Comparison of ENCODE assay signal across 28 cellular contexts in the genomic region with DNA sequence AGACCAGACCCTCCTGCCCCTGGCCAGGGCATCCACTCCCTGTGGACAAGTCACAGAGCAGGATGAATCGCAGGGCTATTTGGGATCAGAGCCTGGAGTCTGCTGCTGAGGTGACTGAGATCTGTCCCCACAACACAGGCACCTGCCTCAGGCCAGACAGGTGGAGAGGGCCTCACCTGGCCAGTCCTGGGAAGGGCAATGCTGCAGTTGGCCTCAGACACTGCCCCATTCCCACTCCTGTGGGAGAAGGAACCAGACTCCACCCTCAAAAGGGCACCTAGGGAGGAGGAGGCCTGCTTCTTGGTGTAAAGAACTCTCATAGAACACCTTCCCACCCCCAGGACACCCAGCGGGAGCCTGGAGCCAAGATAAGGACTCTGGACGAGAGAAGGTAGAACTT. TPM values are rescaled to one million over a fixed set of nuclear protein-coding genes. Genes with fewer than 3 reads are reported as not detected.
DNase-seq lines count a peak whose midpoint lies in the region; ATAC-seq and TF ChIP-seq lines count a peak whose summit lies in the region.
"Had no signal": no experiment of that assay in that cellular context is flagged by ENCODE, and none has a peak within 500 bp of the region (broad histone marks: within the 10 kb centered on the region; RNA-seq: fewer than 3 reads in every experiment).

No MANE protein-coding gene starts in this region.

- H3K4me1 ChIP-seq in MM.1S (ENCODE audit: low read length) = peaks cover 15% of the 10 kb centered on the region
- no peaks in the 10 kb centered on the region for H3K4me1 ChIP-seq in spleen
- peaks cover 20% of the 10 kb centered on the region for H3K4me1 ChIP-seq in body of pancreas
- H3K4me1 ChIP-seq: breast epithelium, tibial artery had no signal

- H3K9me3 ChIP-seq in MM.1S (replicated peaks; ENCODE audit: insufficient read depth, low read length) = no peaks in the 10 kb centered on the region
- H3K9me3 ChIP-seq in spleen = no peaks in the 10 kb centered on the region
- H3K9me3 ChIP-seq in body of pancreas = no peaks in the 10 kb centered on the region
- H3K9me3 ChIP-seq: breast epithelium, Peyer's patch, prostate gland, right lobe of liver had no signal

- H3K79me2 ChIP-seq in MM.1S (ENCODE audit: low read length) = no peaks in the 10 kb centered on the region

- H3K27me3 ChIP-seq in MM.1S (replicated peaks; ENCODE audit: insufficient read depth, low read length) (no peaks in the 10 kb centered on the region), spleen (replicated peaks in 1 of 7) (no peaks in the 10 kb centered on the region), body of pancreas (no peaks in the 10 kb centered on the region)
- H3K27me3 ChIP-seq: breast epithelium, Peyer's patch, right lobe of liver, tibial artery had no signal

- WGBS in spleen, 5 donors = 73 to 81% (median 79%) methylated on average over 3 of the region's 3 CpGs
- WGBS in body of pancreas, 2 donors = 79 to 88% methylated on average over 2 to 3 of the region's 3 CpGs

- H3K27ac ChIP-seq in MM.1S (ENCODE audit: low read length) = peak overlapping the region; percentile 83
- H3K27ac ChIP-seq in spleen = no peak overlapping the region
- H3K27ac ChIP-seq in body of pancreas = no peak overlapping the region
- H3K27ac ChIP-seq: breast epithelium, Peyer's patch, right lobe of liver, tibial artery, WERI-Rb-1 had no signal

- H3K4me2 ChIP-seq in MM.1S (ENCODE audit: low read depth, low read length) = peak overlapping the region; percentile 56

- peaks cover 10% of the 10 kb centered on the region; the same call in 1 of the 2 replicates for H3F3A ChIP-seq in MM.1S (ENCODE audit: insufficient read depth, low read length)

- H2AFZ ChIP-seq in MM.1S (ENCODE audit: low read length) = peak overlapping the region; percentile 84

- H3K36me3 ChIP-seq in MM.1S (replicated peaks; ENCODE audit: insufficient read depth, low read length) = no peaks in the 10 kb centered on the region
- no peaks in the 10 kb centered on the region for H3K36me3 ChIP-seq in spleen
- no peaks in the 10 kb centered on the region for H3K36me3 ChIP-seq in body of pancreas (replicated peaks in 1 of 2; ENCODE audit: insufficient read depth in 1 of 2, low read depth in 2 of 2)
- H3K36me3 ChIP-seq: breast epithelium, Peyer's patch, prostate gland, right lobe of liver, tibial artery, WERI-Rb-1 had no signal

- DNase-seq in DMS53 treated with DMSO at 0.1 percent for 48 hours (lab: John Stamatoyannopoulos, UW; ENCODE audit: unreplicated experiment) = peak; percentile 57
- no peak for DNase-seq in MM.1S
- DNase-seq in islet precursor cell = peak; percentile 66
- peak; percentile 22 for DNase-seq in spleen
- no peak for DNase-seq in NCI-H524 (lab: John Stamatoyannopoulos, UW)
- no peak for DNase-seq in body of pancreas
- DNase-seq in NCI-H2171 treated with DMSO at 0.1 percent for 48 hours (lab: John Stamatoyannopoulos, UW) = no peak
- DNase-seq in glomerular visceral epithelial cell (ENCODE audit: extremely low spot score) = no peak
- DNase-seq: activated CD4-positive, alpha-beta T cell treated with anti-CD3 and anti-CD28 coated beads for 4 hours; activated CD8-positive, alpha-beta T cell treated with anti-CD3 and anti-CD28 coated beads, Interleukin-2, amount 10 ng/mL, durations not matched to agents 7 days and 5 days; activated T-cell treated with anti-CD3 and anti-CD28 coated beads for 4 hours; DND-41; hypothalamus; immature natural killer cell; KG1; NCI-H1417 treated with DMSO at 0.1 percent for 48 hours; NCI-H2081 treated with DMSO at 0.1 percent for 48 hours; NCI-H226; SHP77 treated with DMSO at 0.1 percent for 48 hours; T-helper 9 cell; tibial artery; WERI-Rb-1 had no signal

- no peak overlapping the region for H3K4me3 ChIP-seq in MM.1S (ENCODE audit: low read length)
- no peak overlapping the region for H3K4me3 ChIP-seq in spleen
- H3K4me3 ChIP-seq in body of pancreas = no peak overlapping the region
- H3K4me3 ChIP-seq: breast epithelium, Peyer's patch, prostate gland, right lobe of liver, tibial artery had no signal

- TF ChIP-seq POLR2A in spleen (IDR thresholded peaks at IDR 0.05) (no peak), body of pancreas (IDR thresholded peaks at IDR 0.05) (no peak)

- H3K9me2 ChIP-seq in MM.1S (replicated peaks; ENCODE audit: insufficient read depth, low read length) = no peaks in the 10 kb centered on the region

- ATAC-seq in body of pancreas = no peak
- ATAC-seq: activated CD8-positive, alpha-beta T cell treated with anti-CD3 and anti-CD28 coated beads, Interleukin-2, amount 10 ng/mL, durations not matched to agents 7 days and 5 days; left lobe of liver; right lobe of liver had no signal

- no peaks in the 10 kb centered on the region for H4K20me1 ChIP-seq in MM.1S (ENCODE audit: insufficient read depth, low read length)

- intact Hi-C loops in spleen (cut with DNase I; ENCODE audit: low total_unique reads) = no loop called here
- intact Hi-C loops in body of pancreas (cut with DNase I) = no loop called here

- TF ChIP-seq CTCF in MM.1S (IDR thresholded peaks at IDR 0.05; ENCODE audit: low read length) = no peak
- TF ChIP-seq CTCF in spleen (IDR thresholded peaks at IDR 0.05 in 8 of 11, conservative IDR thresholded peaks at IDR 0.05 in 3 of 11) = no peak
- TF ChIP-seq CTCF in body of pancreas (IDR thresholded peaks at IDR 0.05) = no peak

- H3K9ac ChIP-seq in MM.1S (ENCODE audit: low read length) = peak overlapping the region; percentile 40; the same call in 1 of the 2 replicates

RNA-seq across cellular contexts. Expression of gene PLEKHG6, which starts 48.3 kb away (rescaled TPM):
- 1 to 10 TPM in 1 of 7 donors, under 1 TPM in 2, not detected in 4; 0.19 to 1.2 (median 0.74) TPM for total RNA-seq in spleen
- polyA plus RNA-seq in spleen = under 1 TPM; 0.10 to 0.12 (median 0.11) TPM
- total RNA-seq in body of pancreas = 10 to 100 TPM in 1 of 2 donors, 1 to 10 TPM in 1; 7.0 to 16.2 TPM
- polyA plus RNA-seq: CD14-positive monocyte had no signal

Comparison
In these comparisons a context has a peak if more than half of its experiments do, and no peak if none do; other contexts are left out.
1. DNase-seq: peak in DMS53 treated with DMSO at 0.1 percent for 48 hours (single experiment), islet precursor cell (single experiment) and spleen (single experiment); none in MM.1S (single experiment), NCI-H524 (0 of 2), body of pancreas (0 of 4), NCI-H2171 treated with DMSO at 0.1 percent for 48 hours (single experiment) and glomerular visceral epithelial cell (single experiment).